8 cellular contexts compared by ENCODE assay signal in genomic region chr1:202852163-202852904, GRCh38. TPM values are rescaled to one million over a fixed set of nuclear protein-coding genes. Genes with fewer than 3 reads are reported as not detected.
DNase-seq lines count a peak whose midpoint lies in the region; ATAC-seq and TF ChIP-seq lines count a peak whose summit lies in the region.

No MANE protein-coding gene starts in this region.

- peak; percentile 66 for DNase-seq in activated CD4-positive, alpha-beta T cell treated with anti-CD3 and anti-CD28 coated beads for 48 hours
- DNase-seq in activated CD4-positive, alpha-beta T cell treated with anti-CD3 and anti-CD28 coated beads, Interleukin-2, amount 50 U/mL, for 1 hour, result no peak
- peak; percentile 15 for DNase-seq in LoVo (ENCODE audit: low spot score)
- peak; percentile 85 for DNase-seq in activated CD4-positive, alpha-beta T cell treated with anti-CD3 and anti-CD28 coated beads, Interleukin-2, amount 10 ng/mL, durations not matched to agents 24 days and 14 days
- DNase-seq in foreskin fibroblast, result peak; percentile 30 to 68
- DNase-seq in stimulated activated CD4-positive, alpha-beta T cell treated with anti-CD3 and anti-CD28 coated beads, Interleukin-4, amount 100 ng/mL, for 24 hours, result peak; percentile 44
- DNase-seq in NCI-H2029 (lab: John Stamatoyannopoulos, UW), result no peak

- H3K36me3 Mint-ChIP-seq in activated CD4-positive, alpha-beta T cell treated with anti-CD3 and anti-CD28 coated beads, Interleukin-2, amount 10 ng/mL, durations not matched to agents 24 days and 14 days (ENCODE audit: low read depth), result no peaks in the 10 kb centered on the region

- intact Hi-C loops in activated CD4-positive, alpha-beta T cell treated with anti-CD3 and anti-CD28 coated beads, Interleukin-2, amount 10 ng/mL, durations not matched to agents 24 days and 14 days (cut with micrococcal nuclease), result loop anchor here (1.0 to 5.0 kb wide), 3 partner anchors 42 to 185 kb away; partner anchors contain the start of gene PCAT6

- H3K4me1 Mint-ChIP-seq in activated CD4-positive, alpha-beta T cell treated with anti-CD3 and anti-CD28 coated beads, Interleukin-2, amount 10 ng/mL, durations not matched to agents 24 days and 14 days, result peaks cover 20% of the 10 kb centered on the region

- no peak for ATAC-seq in GM19455 (IDR thresholded peaks at IDR 0.05; ENCODE audit: unreplicated experiment)

- H3K27me3 Mint-ChIP-seq in activated CD4-positive, alpha-beta T cell treated with anti-CD3 and anti-CD28 coated beads, Interleukin-2, amount 10 ng/mL, durations not matched to agents 24 days and 14 days, result no peaks in the 10 kb centered on the region

- peak; percentile 54 for TF ChIP-seq CTCF in foreskin fibroblast (IDR thresholded peaks at IDR 0.05; ENCODE audit: low read depth, low read length)

- H3K27ac Mint-ChIP-seq in activated CD4-positive, alpha-beta T cell treated with anti-CD3 and anti-CD28 coated beads, Interleukin-2, amount 10 ng/mL, durations not matched to agents 24 days and 14 days, result no peak overlapping the region

- H3K4me3 ChIP-seq in foreskin fibroblast (ENCODE audit: low read depth in 1 of 2, low read length in 2 of 2), result no peak overlapping the region

- H3K9me3 Mint-ChIP-seq in activated CD4-positive, alpha-beta T cell treated with anti-CD3 and anti-CD28 coated beads, Interleukin-2, amount 10 ng/mL, durations not matched to agents 24 days and 14 days, result no peaks in the 10 kb centered on the region

- no peak overlapping the region for H3K4me3 Mint-ChIP-seq in activated CD4-positive, alpha-beta T cell treated with anti-CD3 and anti-CD28 coated beads, Interleukin-2, amount 10 ng/mL, durations not matched to agents 24 days and 14 days

RNA-seq across cellular contexts. Expression of gene RABIF, which starts 36.6 kb away (rescaled TPM):
- total RNA-seq in activated CD4-positive, alpha-beta T cell treated with anti-CD3 and anti-CD28 coated beads, Interleukin-2, amount 10 ng/mL, durations not matched to agents 24 days and 14 days, result 11.8 and 12.7 TPM in 2 replicates

RNA-seq across cellular contexts. Expression of gene PCAT6, which starts 41.6 kb away (rescaled TPM):
- total RNA-seq in activated CD4-positive, alpha-beta T cell treated with anti-CD3 and anti-CD28 coated beads, Interleukin-2, amount 10 ng/mL, durations not matched to agents 24 days and 14 days, result 0.83 and 1.4 TPM in 2 replicates

RNA-seq across cellular contexts. Expression of gene KDM5B, which starts 44.1 kb away (rescaled TPM):
- total RNA-seq in activated CD4-positive, alpha-beta T cell treated with anti-CD3 and anti-CD28 coated beads, Interleukin-2, amount 10 ng/mL, durations not matched to agents 24 days and 14 days, result 83.2 and 92.7 TPM in 2 replicates

Comparison
In these comparisons a context has a peak if more than half of its experiments do, and no peak if none do; other contexts are left out.
1. DNase-seq: peak in activated CD4-positive, alpha-beta T cell treated with anti-CD3 and anti-CD28 coated beads for 48 hours (single experiment), LoVo (single experiment), activated CD4-positive, alpha-beta T cell treated with anti-CD3 and anti-CD28 coated beads, Interleukin-2, amount 10 ng/mL, durations not matched to agents 24 days and 14 days (single experiment), foreskin fibroblast (2 of 2) and stimulated activated CD4-positive, alpha-beta T cell treated with anti-CD3 and anti-CD28 coated beads, Interleukin-4, amount 100 ng/mL, for 24 hours (single experiment); none in activated CD4-positive, alpha-beta T cell treated with anti-CD3 and anti-CD28 coated beads, Interleukin-2, amount 50 U/mL, for 1 hour (single experiment) and NCI-H2029 (single experiment).